ENCODE assay signal across 1 cellular context in the genomic region with DNA sequence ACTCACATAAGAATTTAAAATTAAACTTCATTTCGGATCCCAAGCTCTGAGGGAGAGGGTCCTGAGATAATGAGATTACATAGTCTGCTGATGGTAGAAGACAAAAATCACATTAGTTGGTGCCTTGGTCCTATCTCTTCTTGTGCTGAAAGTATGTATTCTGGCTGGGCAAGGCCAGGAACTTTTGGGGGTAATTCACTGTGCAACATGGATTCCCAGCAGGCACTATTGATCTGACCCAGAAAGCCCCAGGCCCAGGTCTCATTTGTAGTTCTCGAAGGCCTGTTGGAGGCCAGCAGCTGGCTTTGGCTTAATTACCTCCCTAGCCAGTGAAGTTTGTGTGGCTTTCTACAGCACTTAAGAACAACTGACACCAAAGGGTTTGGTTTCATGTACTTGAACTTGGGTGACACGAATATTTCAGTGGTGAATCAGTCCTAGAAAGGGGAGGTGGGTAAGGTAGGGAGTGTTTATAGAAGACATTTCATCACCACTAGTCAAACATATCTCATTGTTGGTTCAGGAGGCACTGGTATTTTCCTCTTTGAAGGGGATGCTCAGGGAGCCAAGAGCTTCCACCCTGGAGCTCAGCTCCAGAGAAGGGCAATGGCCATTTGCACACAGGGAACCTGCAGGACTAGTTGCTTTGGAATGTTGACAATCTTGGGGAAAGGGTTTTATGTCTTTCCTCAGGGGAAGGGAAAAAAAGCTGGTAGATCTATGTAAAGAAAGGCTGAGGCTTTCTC.
TF ChIP-seq lines count a peak whose summit lies in the region.

No MANE protein-coding gene starts in this region.

TF ChIP-seq in HepG2, 621 proteins besides CTCF, POLR2A, EP300 and RAD21 (continued from another document and continues in another):
- TF ChIP-seq, protein P1, sequence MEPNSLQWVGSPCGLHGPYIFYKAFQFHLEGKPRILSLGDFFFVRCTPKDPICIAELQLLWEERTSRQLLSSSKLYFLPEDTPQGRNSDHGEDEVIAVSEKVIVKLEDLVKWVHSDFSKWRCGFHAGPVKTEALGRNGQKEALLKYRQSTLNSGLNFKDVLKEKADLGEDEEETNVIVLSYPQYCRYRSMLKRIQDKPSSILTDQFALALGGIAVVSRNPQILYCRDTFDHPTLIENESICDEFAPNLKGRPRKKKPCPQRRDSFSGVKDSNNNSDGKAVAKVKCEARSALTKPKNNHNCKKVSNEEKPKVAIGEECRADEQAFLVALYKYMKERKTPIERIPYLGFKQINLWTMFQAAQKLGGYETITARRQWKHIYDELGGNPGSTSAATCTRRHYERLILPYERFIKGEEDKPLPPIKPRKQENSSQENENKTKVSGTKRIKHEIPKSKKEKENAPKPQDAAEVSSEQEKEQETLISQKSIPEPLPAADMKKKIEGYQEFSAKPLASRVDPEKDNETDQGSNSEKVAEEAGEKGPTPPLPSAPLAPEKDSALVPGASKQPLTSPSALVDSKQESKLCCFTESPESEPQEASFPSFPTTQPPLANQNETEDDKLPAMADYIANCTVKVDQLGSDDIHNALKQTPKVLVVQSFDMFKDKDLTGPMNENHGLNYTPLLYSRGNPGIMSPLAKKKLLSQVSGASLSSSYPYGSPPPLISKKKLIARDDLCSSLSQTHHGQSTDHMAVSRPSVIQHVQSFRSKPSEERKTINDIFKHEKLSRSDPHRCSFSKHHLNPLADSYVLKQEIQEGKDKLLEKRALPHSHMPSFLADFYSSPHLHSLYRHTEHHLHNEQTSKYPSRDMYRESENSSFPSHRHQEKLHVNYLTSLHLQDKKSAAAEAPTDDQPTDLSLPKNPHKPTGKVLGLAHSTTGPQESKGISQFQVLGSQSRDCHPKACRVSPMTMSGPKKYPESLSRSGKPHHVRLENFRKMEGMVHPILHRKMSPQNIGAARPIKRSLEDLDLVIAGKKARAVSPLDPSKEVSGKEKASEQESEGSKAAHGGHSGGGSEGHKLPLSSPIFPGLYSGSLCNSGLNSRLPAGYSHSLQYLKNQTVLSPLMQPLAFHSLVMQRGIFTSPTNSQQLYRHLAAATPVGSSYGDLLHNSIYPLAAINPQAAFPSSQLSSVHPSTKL (CRISPR knock-in tag; IDR thresholded peaks at IDR 0.05) = peak; percentile 99
- TF ChIP-seq ZSCAN30 (CRISPR knock-in tag; IDR thresholded peaks at IDR 0.05) (no peak), ZFY (CRISPR knock-in tag; IDR thresholded peaks at IDR 0.05) (no peak), NCOA1 (CRISPR knock-in tag; IDR thresholded peaks at IDR 0.05) (no peak), ZBTB21 (CRISPR knock-in tag; IDR thresholded peaks at IDR 0.05) (peak; percentile 39; the same call in 1 of the 2 replicates), HNRNPUL1 (IDR thresholded peaks at IDR 0.05; ENCODE audit: low read depth, low read length) (no peak), ZNF451 (CRISPR knock-in tag; IDR thresholded peaks at IDR 0.05) (no peak), ZMAT3 (CRISPR knock-in tag; conservative IDR thresholded peaks at IDR 0.05) (no peak), ZSCAN9 (CRISPR knock-in tag; IDR thresholded peaks at IDR 0.05; ENCODE audit: borderline replicate concordance) (peak; percentile 85; the same call in 1 of the 2 replicates), ZNF616 (CRISPR knock-in tag; IDR thresholded peaks at IDR 0.05; ENCODE audit: low read depth) (no peak), FOSL2 (CRISPR knock-in tag; IDR thresholded peaks at IDR 0.05) (peak; percentile 100), ZNF367 (CRISPR knock-in tag; IDR thresholded peaks at IDR 0.05; ENCODE audit: borderline replicate concordance) (no peak), ZC3H4 (CRISPR knock-in tag; IDR thresholded peaks at IDR 0.05; ENCODE audit: borderline replicate concordance) (no peak), KAT8 (CRISPR knock-in tag; IDR thresholded peaks at IDR 0.05) (peak; percentile 83; the same call in 1 of the 2 replicates), PLRG1 (conservative IDR thresholded peaks at IDR 0.05) (no peak), ZNF20 (CRISPR knock-in tag; IDR thresholded peaks at IDR 0.05) (no peak), PAF1 (CRISPR knock-in tag; IDR thresholded peaks at IDR 0.05) (no peak), ZNF33B (CRISPR knock-in tag; IDR thresholded peaks at IDR 0.05) (no peak), RARA (CRISPR knock-in tag; IDR thresholded peaks at IDR 0.05) (peak; percentile 93), ZNF746 (CRISPR knock-in tag; IDR thresholded peaks at IDR 0.05) (0 out of 2 replicates have a peak, but pooled peaks have one; percentile 43), NONO (IDR thresholded peaks at IDR 0.05) (no peak), NONO (CRISPR knock-in tag; conservative IDR thresholded peaks at IDR 0.05) (peak; percentile 35; the same call in 1 of the 2 replicates), EEA1 (CRISPR knock-in tag; IDR thresholded peaks at IDR 0.05; ENCODE audit: borderline replicate concordance) (no peak), DPF2 (CRISPR knock-in tag; IDR thresholded peaks at IDR 0.05; ENCODE audit: borderline replicate concordance, low read depth) (peak; percentile 59; the same call in 1 of the 2 replicates), JDP2 (CRISPR knock-in tag; IDR thresholded peaks at IDR 0.05; ENCODE audit: borderline replicate concordance) (no peak), NCOA2 (CRISPR knock-in tag; IDR thresholded peaks at IDR 0.05) (peak; percentile 95), ZNF678 (CRISPR knock-in tag; IDR thresholded peaks at IDR 0.05) (no peak), ZNF703 (CRISPR knock-in tag; IDR thresholded peaks at IDR 0.05; ENCODE audit: borderline replicate concordance) (no peak)
- TF ChIP-seq, protein P2, sequence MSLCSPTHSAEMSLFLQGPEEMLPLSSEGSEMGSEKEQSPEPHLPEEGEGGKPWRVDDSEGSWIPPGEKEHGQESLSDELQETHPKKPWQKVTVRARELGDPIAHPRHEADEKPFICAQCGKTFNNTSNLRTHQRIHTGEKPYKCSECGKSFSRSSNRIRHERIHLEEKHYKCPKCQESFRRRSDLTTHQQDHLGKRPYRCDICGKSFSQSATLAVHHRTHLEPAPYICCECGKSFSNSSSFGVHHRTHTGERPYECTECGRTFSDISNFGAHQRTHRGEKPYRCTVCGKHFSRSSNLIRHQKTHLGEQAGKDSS (CRISPR knock-in tag; IDR thresholded peaks at IDR 0.05; ENCODE audit: borderline replicate concordance, low read depth) = no peak; the same call in 1 of the 2 replicates
- TF ChIP-seq, protein P3, sequence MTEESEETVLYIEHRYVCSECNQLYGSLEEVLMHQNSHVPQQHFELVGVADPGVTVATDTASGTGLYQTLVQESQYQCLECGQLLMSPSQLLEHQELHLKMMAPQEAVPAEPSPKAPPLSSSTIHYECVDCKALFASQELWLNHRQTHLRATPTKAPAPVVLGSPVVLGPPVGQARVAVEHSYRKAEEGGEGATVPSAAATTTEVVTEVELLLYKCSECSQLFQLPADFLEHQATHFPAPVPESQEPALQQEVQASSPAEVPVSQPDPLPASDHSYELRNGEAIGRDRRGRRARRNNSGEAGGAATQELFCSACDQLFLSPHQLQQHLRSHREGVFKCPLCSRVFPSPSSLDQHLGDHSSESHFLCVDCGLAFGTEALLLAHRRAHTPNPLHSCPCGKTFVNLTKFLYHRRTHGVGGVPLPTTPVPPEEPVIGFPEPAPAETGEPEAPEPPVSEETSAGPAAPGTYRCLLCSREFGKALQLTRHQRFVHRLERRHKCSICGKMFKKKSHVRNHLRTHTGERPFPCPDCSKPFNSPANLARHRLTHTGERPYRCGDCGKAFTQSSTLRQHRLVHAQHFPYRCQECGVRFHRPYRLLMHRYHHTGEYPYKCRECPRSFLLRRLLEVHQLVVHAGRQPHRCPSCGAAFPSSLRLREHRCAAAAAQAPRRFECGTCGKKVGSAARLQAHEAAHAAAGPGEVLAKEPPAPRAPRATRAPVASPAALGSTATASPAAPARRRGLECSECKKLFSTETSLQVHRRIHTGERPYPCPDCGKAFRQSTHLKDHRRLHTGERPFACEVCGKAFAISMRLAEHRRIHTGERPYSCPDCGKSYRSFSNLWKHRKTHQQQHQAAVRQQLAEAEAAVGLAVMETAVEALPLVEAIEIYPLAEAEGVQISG (CRISPR knock-in tag; IDR thresholded peaks at IDR 0.05) = peak; percentile 43; the same call in 1 of the 2 replicates
- TF ChIP-seq, protein P4, sequence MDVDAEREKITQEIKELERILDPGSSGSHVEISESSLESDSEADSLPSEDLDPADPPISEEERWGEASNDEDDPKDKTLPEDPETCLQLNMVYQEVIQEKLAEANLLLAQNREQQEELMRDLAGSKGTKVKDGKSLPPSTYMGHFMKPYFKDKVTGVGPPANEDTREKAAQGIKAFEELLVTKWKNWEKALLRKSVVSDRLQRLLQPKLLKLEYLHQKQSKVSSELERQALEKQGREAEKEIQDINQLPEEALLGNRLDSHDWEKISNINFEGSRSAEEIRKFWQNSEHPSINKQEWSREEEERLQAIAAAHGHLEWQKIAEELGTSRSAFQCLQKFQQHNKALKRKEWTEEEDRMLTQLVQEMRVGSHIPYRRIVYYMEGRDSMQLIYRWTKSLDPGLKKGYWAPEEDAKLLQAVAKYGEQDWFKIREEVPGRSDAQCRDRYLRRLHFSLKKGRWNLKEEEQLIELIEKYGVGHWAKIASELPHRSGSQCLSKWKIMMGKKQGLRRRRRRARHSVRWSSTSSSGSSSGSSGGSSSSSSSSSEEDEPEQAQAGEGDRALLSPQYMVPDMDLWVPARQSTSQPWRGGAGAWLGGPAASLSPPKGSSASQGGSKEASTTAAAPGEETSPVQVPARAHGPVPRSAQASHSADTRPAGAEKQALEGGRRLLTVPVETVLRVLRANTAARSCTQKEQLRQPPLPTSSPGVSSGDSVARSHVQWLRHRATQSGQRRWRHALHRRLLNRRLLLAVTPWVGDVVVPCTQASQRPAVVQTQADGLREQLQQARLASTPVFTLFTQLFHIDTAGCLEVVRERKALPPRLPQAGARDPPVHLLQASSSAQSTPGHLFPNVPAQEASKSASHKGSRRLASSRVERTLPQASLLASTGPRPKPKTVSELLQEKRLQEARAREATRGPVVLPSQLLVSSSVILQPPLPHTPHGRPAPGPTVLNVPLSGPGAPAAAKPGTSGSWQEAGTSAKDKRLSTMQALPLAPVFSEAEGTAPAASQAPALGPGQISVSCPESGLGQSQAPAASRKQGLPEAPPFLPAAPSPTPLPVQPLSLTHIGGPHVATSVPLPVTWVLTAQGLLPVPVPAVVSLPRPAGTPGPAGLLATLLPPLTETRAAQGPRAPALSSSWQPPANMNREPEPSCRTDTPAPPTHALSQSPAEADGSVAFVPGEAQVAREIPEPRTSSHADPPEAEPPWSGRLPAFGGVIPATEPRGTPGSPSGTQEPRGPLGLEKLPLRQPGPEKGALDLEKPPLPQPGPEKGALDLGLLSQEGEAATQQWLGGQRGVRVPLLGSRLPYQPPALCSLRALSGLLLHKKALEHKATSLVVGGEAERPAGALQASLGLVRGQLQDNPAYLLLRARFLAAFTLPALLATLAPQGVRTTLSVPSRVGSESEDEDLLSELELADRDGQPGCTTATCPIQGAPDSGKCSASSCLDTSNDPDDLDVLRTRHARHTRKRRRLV (CRISPR knock-in tag; IDR thresholded peaks at IDR 0.05) = no peak
- TF ChIP-seq, protein P5, sequence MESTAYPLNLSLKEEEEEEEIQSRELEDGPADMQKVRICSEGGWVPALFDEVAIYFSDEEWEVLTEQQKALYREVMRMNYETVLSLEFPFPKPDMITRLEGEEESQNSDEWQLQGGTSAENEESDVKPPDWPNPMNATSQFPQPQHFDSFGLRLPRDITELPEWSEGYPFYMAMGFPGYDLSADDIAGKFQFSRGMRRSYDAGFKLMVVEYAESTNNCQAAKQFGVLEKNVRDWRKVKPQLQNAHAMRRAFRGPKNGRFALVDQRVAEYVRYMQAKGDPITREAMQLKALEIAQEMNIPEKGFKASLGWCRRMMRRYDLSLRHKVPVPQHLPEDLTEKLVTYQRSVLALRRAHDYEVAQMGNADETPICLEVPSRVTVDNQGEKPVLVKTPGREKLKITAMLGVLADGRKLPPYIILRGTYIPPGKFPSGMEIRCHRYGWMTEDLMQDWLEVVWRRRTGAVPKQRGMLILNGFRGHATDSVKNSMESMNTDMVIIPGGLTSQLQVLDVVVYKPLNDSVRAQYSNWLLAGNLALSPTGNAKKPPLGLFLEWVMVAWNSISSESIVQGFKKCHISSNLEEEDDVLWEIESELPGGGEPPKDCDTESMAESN (CRISPR knock-in tag; conservative IDR thresholded peaks at IDR 0.05) = peak; percentile 88
- TF ChIP-seq, protein P6, sequence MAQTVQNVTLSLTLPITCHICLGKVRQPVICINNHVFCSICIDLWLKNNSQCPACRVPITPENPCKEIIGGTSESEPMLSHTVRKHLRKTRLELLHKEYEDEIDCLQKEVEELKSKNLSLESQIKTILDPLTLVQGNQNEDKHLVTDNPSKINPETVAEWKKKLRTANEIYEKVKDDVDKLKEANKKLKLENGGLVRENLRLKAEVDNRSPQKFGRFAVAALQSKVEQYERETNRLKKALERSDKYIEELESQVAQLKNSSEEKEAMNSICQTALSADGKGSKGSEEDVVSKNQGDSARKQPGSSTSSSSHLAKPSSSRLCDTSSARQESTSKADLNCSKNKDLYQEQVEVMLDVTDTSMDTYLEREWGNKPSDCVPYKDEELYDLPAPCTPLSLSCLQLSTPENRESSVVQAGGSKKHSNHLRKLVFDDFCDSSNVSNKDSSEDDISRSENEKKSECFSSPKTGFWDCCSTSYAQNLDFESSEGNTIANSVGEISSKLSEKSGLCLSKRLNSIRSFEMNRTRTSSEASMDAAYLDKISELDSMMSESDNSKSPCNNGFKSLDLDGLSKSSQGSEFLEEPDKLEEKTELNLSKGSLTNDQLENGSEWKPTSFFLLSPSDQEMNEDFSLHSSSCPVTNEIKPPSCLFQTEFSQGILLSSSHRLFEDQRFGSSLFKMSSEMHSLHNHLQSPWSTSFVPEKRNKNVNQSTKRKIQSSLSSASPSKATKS (CRISPR knock-in tag; IDR thresholded peaks at IDR 0.05) = no peak
- TF ChIP-seq, protein P7, sequence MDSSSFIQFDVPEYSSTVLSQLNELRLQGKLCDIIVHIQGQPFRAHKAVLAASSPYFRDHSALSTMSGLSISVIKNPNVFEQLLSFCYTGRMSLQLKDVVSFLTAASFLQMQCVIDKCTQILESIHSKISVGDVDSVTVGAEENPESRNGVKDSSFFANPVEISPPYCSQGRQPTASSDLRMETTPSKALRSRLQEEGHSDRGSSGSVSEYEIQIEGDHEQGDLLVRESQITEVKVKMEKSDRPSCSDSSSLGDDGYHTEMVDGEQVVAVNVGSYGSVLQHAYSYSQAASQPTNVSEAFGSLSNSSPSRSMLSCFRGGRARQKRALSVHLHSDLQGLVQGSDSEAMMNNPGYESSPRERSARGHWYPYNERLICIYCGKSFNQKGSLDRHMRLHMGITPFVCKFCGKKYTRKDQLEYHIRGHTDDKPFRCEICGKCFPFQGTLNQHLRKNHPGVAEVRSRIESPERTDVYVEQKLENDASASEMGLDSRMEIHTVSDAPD (CRISPR knock-in tag; IDR thresholded peaks at IDR 0.05) = peak; percentile 85; the same call in 1 of the 2 replicates
- TF ChIP-seq, protein P8, sequence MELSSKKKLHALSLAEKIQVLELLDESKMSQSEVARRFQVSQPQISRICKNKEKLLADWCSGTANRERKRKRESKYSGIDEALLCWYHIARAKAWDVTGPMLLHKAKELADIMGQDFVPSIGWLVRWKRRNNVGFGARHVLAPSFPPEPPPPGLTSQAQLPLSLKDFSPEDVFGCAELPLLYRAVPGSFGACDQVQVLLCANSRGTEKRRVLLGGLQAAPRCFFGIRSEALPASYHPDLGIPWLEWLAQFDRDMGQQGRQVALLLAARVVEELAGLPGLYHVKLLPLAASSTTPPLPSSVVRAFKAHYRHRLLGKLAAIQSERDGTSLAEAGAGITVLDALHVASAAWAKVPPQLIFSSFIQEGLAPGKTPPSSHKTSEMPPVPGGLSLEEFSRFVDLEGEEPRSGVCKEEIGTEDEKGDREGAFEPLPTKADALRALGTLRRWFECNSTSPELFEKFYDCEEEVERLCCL (CRISPR knock-in tag; IDR thresholded peaks at IDR 0.05; ENCODE audit: borderline replicate concordance) = no peak
- TF ChIP-seq, protein P9, sequence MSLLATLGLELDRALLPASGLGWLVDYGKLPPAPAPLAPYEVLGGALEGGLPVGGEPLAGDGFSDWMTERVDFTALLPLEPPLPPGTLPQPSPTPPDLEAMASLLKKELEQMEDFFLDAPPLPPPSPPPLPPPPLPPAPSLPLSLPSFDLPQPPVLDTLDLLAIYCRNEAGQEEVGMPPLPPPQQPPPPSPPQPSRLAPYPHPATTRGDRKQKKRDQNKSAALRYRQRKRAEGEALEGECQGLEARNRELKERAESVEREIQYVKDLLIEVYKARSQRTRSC (CRISPR knock-in tag; IDR thresholded peaks at IDR 0.05; ENCODE audit: low read depth) = no peak
